ENCODE assay signal across 1 cellular context in genomic region chr19:56594783-56595547, GRCh38.
TF ChIP-seq lines count a peak whose summit lies in the region.

TSS of gene ZNF71 (plus strand) at chr19:56595302. CDS start at chr19:56601559, 6,257 bp downstream.

TF ChIP-seq in HepG2, 621 proteins besides CTCF, POLR2A, EP300 and RAD21 (continued from another document and continues in another):
- TF ChIP-seq MTERF4 (CRISPR knock-in tag; IDR thresholded peaks at IDR 0.05) (no peak; the same call in 1 of the 2 replicates), ZNF343 (CRISPR knock-in tag; IDR thresholded peaks at IDR 0.05) (no peak), ZNF761 (CRISPR knock-in tag; conservative IDR thresholded peaks at IDR 0.05) (no peak), ZKSCAN1 (IDR thresholded peaks at IDR 0.05; ENCODE audit: low read length) (no peak), ZNF407 (CRISPR knock-in tag; IDR thresholded peaks at IDR 0.05; ENCODE audit: not compliant biosample characterization) (peak; percentile 65), ZNF7 (CRISPR knock-in tag; IDR thresholded peaks at IDR 0.05) (no peak), ZNF816 (CRISPR knock-in tag; IDR thresholded peaks at IDR 0.05; ENCODE audit: borderline replicate concordance) (no peak), HNF4A (CRISPR knock-in tag; IDR thresholded peaks at IDR 0.05) (no peak), BRCA1 (CRISPR knock-in tag; IDR thresholded peaks at IDR 0.05) (no peak), IRF1 (CRISPR knock-in tag; IDR thresholded peaks at IDR 0.05; ENCODE audit: low read depth) (no peak), ZBTB25 (CRISPR knock-in tag; IDR thresholded peaks at IDR 0.05) (no peak), SP1 (IDR thresholded peaks at IDR 0.05) (no peak), SP1 (CRISPR knock-in tag; IDR thresholded peaks at IDR 0.05) (peak; percentile 25; the same call in 1 of the 2 replicates), CENPX (CRISPR knock-in tag; IDR thresholded peaks at IDR 0.05) (no peak), ZNF713 (CRISPR knock-in tag; IDR thresholded peaks at IDR 0.05) (no peak), IKZF4 (CRISPR knock-in tag; IDR thresholded peaks at IDR 0.05; ENCODE audit: borderline replicate concordance, low read depth, not compliant biosample characterization) (peak; percentile 74), THAP7 (CRISPR knock-in tag; IDR thresholded peaks at IDR 0.05) (no peak), WIZ (CRISPR knock-in tag; IDR thresholded peaks at IDR 0.05) (no peak), ATF4 (CRISPR knock-in tag; IDR thresholded peaks at IDR 0.05) (0 out of 4 replicates have a peak, but pooled peaks of 1 of the 2 experiments have one; percentile 11), MED1 (CRISPR knock-in tag; IDR thresholded peaks at IDR 0.05) (peak; percentile 29; the same call in 1 of the 2 replicates), FOXK1 (CRISPR knock-in tag; IDR thresholded peaks at IDR 0.05; ENCODE audit: borderline replicate concordance, low read depth) (no peak), KDM2A (CRISPR knock-in tag; IDR thresholded peaks at IDR 0.05; ENCODE audit: borderline replicate concordance, low read depth) (peak; percentile 31; the same call in 1 of the 2 replicates), KDM6A (CRISPR knock-in tag; IDR thresholded peaks at IDR 0.05; ENCODE audit: low read depth) (no peak), ARNT2 (CRISPR knock-in tag; IDR thresholded peaks at IDR 0.05; ENCODE audit: low read depth) (0 out of 2 replicates have a peak, but pooled peaks have one; percentile 61), FLYWCH1 (CRISPR knock-in tag; IDR thresholded peaks at IDR 0.05) (no peak), ZNF281 (CRISPR knock-in tag; IDR thresholded peaks at IDR 0.05; ENCODE audit: borderline replicate concordance) (no peak), HOXA3 (CRISPR knock-in tag; IDR thresholded peaks at IDR 0.05) (peak; percentile 49), AHR (CRISPR knock-in tag; IDR thresholded peaks at IDR 0.05) (peak; percentile 42; the same call in 1 of the 2 replicates), CENPT (CRISPR knock-in tag; IDR thresholded peaks at IDR 0.05; ENCODE audit: low read depth) (0 out of 2 replicates have a peak, but pooled peaks have one; percentile 11), NCOA5 (CRISPR knock-in tag; IDR thresholded peaks at IDR 0.05) (no peak), ZNF678 (CRISPR knock-in tag; IDR thresholded peaks at IDR 0.05) (no peak), ZNF563 (CRISPR knock-in tag; IDR thresholded peaks at IDR 0.05) (peak; percentile 89)
- TF ChIP-seq, protein P1, sequence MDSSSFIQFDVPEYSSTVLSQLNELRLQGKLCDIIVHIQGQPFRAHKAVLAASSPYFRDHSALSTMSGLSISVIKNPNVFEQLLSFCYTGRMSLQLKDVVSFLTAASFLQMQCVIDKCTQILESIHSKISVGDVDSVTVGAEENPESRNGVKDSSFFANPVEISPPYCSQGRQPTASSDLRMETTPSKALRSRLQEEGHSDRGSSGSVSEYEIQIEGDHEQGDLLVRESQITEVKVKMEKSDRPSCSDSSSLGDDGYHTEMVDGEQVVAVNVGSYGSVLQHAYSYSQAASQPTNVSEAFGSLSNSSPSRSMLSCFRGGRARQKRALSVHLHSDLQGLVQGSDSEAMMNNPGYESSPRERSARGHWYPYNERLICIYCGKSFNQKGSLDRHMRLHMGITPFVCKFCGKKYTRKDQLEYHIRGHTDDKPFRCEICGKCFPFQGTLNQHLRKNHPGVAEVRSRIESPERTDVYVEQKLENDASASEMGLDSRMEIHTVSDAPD (CRISPR knock-in tag; IDR thresholded peaks at IDR 0.05): peak; percentile 45; the same call in 1 of the 2 replicates
- TF ChIP-seq, protein P2, sequence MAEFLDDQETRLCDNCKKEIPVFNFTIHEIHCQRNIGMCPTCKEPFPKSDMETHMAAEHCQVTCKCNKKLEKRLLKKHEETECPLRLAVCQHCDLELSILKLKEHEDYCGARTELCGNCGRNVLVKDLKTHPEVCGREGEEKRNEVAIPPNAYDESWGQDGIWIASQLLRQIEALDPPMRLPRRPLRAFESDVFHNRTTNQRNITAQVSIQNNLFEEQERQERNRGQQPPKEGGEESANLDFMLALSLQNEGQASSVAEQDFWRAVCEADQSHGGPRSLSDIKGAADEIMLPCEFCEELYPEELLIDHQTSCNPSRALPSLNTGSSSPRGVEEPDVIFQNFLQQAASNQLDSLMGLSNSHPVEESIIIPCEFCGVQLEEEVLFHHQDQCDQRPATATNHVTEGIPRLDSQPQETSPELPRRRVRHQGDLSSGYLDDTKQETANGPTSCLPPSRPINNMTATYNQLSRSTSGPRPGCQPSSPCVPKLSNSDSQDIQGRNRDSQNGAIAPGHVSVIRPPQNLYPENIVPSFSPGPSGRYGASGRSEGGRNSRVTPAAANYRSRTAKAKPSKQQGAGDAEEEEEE (CRISPR knock-in tag; IDR thresholded peaks at IDR 0.05; ENCODE audit: borderline replicate concordance): no peak
- TF ChIP-seq, protein P3, sequence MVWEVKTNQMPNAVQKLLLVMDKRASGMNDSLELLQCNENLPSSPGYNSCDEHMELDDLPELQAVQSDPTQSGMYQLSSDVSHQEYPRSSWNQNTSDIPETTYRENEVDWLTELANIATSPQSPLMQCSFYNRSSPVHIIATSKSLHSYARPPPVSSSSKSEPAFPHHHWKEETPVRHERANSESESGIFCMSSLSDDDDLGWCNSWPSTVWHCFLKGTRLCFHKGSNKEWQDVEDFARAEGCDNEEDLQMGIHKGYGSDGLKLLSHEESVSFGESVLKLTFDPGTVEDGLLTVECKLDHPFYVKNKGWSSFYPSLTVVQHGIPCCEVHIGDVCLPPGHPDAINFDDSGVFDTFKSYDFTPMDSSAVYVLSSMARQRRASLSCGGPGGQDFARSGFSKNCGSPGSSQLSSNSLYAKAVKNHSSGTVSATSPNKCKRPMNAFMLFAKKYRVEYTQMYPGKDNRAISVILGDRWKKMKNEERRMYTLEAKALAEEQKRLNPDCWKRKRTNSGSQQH (CRISPR knock-in tag; IDR thresholded peaks at IDR 0.05; ENCODE audit: low read depth): no peak
- TF ChIP-seq, protein P4, sequence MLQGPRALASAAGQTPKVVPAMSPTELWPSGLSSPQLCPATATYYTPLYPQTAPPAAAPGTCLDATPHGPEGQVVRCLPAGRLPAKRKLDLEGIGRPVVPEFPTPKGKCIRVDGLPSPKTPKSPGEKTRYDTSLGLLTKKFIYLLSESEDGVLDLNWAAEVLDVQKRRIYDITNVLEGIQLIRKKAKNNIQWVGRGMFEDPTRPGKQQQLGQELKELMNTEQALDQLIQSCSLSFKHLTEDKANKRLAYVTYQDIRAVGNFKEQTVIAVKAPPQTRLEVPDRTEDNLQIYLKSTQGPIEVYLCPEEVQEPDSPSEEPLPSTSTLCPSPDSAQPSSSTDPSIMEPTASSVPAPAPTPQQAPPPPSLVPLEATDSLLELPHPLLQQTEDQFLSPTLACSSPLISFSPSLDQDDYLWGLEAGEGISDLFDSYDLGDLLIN (CRISPR knock-in tag; IDR thresholded peaks at IDR 0.05; ENCODE audit: borderline replicate concordance): no peak
